ENCODE assay signal across 8 cellular contexts in the genomic region with DNA sequence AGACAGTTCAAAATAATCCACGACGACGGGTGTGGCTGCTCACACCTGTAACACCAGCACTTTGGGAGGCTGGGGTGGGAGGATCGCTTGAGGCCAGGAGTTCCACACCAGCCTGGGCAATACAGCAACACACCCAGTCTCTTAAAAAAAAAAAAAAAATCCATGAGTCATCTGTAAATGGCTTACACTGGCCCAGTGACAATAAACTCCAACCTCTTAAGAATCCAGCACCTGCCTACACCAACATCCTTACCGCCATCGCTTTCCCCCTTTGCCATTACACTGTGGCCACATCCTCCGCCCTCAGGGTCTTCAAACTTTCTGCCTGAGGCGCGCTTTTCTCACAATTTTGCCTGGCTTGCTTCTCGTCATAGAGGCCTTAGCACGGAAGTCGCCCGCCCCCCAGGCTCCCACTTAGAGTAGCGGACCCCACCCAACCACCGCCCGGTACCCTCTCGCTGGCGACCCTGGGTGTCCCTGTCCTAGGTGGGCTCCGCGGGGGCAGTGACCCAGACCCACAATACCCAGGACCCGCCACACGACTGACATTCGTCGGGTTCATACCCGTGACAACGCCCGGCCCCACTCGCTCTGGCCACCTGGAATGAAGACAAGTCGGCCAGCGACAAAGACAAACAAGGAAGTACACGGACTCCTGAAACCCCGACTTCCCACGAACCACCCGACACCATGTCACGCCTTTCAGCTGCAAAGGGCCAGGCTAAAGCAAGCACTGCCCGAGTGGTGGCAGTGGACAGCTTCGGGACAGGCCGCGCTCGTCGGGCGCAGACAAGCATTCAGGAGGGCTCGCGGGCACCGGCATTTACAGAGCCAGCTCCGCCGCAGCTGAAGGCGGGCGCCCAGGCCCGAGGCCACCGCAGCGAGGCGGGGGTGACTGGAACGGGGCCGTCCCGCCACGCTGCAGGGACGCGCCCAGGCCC. TPM values are rescaled to one million over a fixed set of nuclear protein-coding genes. Genes with fewer than 3 reads are reported as not detected.
DNase-seq lines count a peak whose midpoint lies in the region; ATAC-seq and TF ChIP-seq lines count a peak whose summit lies in the region.

No MANE protein-coding gene starts in this region.

- WGBS in testis, 2 donors = 9 to 16% methylated on average over 28 to 59 of the region's 59 CpGs

- peak overlapping the region; percentile 91 for H3K4me2 ChIP-seq in DOHH2 (ENCODE audit: low read length)

- peaks cover 8% of the 10 kb centered on the region; the same call in 1 of the 2 replicates for H3F3A ChIP-seq in DOHH2 (ENCODE audit: control insufficient read depth, insufficient read depth)

- intact Hi-C loops in testis (cut with DNase I; ENCODE audit: low total_unique reads) = no loop called here

- H3K36me3 ChIP-seq in DOHH2 (ENCODE audit: control insufficient read depth, low read length) = peaks cover 50% of the 10 kb centered on the region
- H3K36me3 ChIP-seq in testis (ENCODE audit: low read depth, missing control alignments) = no peaks in the 10 kb centered on the region

- H3K79me2 ChIP-seq in DOHH2 (ENCODE audit: control insufficient read depth, low read length) = peaks cover 56% of the 10 kb centered on the region

- H4K20me1 ChIP-seq in DOHH2 (ENCODE audit: control insufficient read depth, insufficient read depth, low read depth, low read length) = no peaks in the 10 kb centered on the region

- H3K9me2 ChIP-seq in DOHH2 (replicated peaks; ENCODE audit: control insufficient read depth, low read length) = no peaks in the 10 kb centered on the region

- H3K4me1 ChIP-seq in DOHH2 (ENCODE audit: control insufficient read depth, low read length) (peaks cover 49% of the 10 kb centered on the region), testis (peaks cover 13% of the 10 kb centered on the region)

- peak overlapping the region; percentile 90 for H3K4me3 ChIP-seq in DOHH2 (ENCODE audit: low read length)
- peak overlapping the region; percentile 90 for H3K4me3 ChIP-seq in testis

- DNase-seq in dermis microvascular lymphatic vessel endothelial cell (ENCODE audit: low read depth in 2 of 2) = peak; percentile 23 to 82
- DNase-seq in lung microvascular endothelial cell (ENCODE audit: low read depth in 2 of 2) = peak; percentile 64 to 80
- peak; percentile 39 for DNase-seq in testis
- DNase-seq in mucosa of gallbladder (ENCODE audit: low spot score) = no peak

- no peak for TF ChIP-seq CTCF in DOHH2 (IDR thresholded peaks at IDR 0.05; ENCODE audit: low read depth, low read length, poor library complexity, severe bottlenecking)
- no peak for TF ChIP-seq CTCF in testis (IDR thresholded peaks at IDR 0.05)

- H3K27me3 ChIP-seq in DOHH2 (ENCODE audit: control insufficient read depth, low read length) (no peaks in the 10 kb centered on the region), testis (no peaks in the 10 kb centered on the region)

- no peak for TF ChIP-seq POLR2A in testis (IDR thresholded peaks at IDR 0.05)

- H3K27ac ChIP-seq in DOHH2 (ENCODE audit: low read depth, low read length) (peak overlapping the region; percentile 75), testis (peak overlapping the region; percentile 18 to 98)

- no peaks in the 10 kb centered on the region for H3K9me3 ChIP-seq in DOHH2 (ENCODE audit: control insufficient read depth, insufficient read depth, low read length)
- no peaks in the 10 kb centered on the region for H3K9me3 ChIP-seq in testis

- ATAC-seq in GM19395 (IDR thresholded peaks at IDR 0.05; ENCODE audit: unreplicated experiment) (peak; percentile 32), HG03439 (IDR thresholded peaks at IDR 0.05; ENCODE audit: unreplicated experiment) (peak; percentile 26), SK-N-SH treated with all-trans-retinoic acid at 6 μM for 48 hours (peak; percentile 54)

TF ChIP-seq in SK-N-SH treated with all-trans-retinoic acid at 6 μM for 48 hours, 23 proteins besides CTCF, POLR2A, EP300 and RAD21:
- TF ChIP-seq ZNF565 (CRISPR knock-in tag; conservative IDR thresholded peaks at IDR 0.05; ENCODE audit: low read depth) = no peak
- TF ChIP-seq, protein P1, sequence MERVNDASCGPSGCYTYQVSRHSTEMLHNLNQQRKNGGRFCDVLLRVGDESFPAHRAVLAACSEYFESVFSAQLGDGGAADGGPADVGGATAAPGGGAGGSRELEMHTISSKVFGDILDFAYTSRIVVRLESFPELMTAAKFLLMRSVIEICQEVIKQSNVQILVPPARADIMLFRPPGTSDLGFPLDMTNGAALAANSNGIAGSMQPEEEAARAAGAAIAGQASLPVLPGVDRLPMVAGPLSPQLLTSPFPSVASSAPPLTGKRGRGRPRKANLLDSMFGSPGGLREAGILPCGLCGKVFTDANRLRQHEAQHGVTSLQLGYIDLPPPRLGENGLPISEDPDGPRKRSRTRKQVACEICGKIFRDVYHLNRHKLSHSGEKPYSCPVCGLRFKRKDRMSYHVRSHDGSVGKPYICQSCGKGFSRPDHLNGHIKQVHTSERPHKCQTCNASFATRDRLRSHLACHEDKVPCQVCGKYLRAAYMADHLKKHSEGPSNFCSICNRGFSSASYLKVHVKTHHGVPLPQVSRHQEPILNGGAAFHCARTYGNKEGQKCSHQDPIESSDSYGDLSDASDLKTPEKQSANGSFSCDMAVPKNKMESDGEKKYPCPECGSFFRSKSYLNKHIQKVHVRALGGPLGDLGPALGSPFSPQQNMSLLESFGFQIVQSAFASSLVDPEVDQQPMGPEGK (CRISPR knock-in tag; IDR thresholded peaks at IDR 0.05; ENCODE audit: borderline replicate concordance) = no peak
- TF ChIP-seq RARB (CRISPR knock-in tag; IDR thresholded peaks at IDR 0.05) = no peak
- TF ChIP-seq ZNF70 (CRISPR knock-in tag; IDR thresholded peaks at IDR 0.05) = no peak
- TF ChIP-seq ZFP3 (CRISPR knock-in tag; IDR thresholded peaks at IDR 0.05) = no peak

RNA-seq across cellular contexts. Expression of a gene that starts 0.6 kb away (rescaled TPM):
- total RNA-seq in dermis microvascular lymphatic vessel endothelial cell (53.0 and 66.4 TPM in 2 replicates), lung microvascular endothelial cell (41.6 and 70.0 TPM in 2 replicates), testis (10 to 100 TPM; 72.3 to 95.2 TPM), mucosa of gallbladder (72.2 TPM)
- 30.4 TPM for polyA plus RNA-seq in testis (ENCODE audit: insufficient read depth, low read depth, low replicate concordance)

RNA-seq across cellular contexts. Expression of a gene that starts 59.4 kb away (rescaled TPM):
- total RNA-seq in dermis microvascular lymphatic vessel endothelial cell (32.6 and 38.3 TPM in 2 replicates), lung microvascular endothelial cell (31.4 and 35.7 TPM in 2 replicates), testis (100 to 1,000 TPM in 1 of 2 donors, 10 to 100 TPM in 1; 89.6 to 100 TPM), mucosa of gallbladder (35.2 TPM)
- polyA plus RNA-seq in testis (ENCODE audit: insufficient read depth, low read depth, low replicate concordance) = 62.2 TPM
